Comparison of ENCODE assay signal across 9 cellular contexts in genomic region chrX:124232523-124233201, GRCh38.
DNase-seq lines count a peak whose midpoint lies in the region; ATAC-seq and TF ChIP-seq lines count a peak whose summit lies in the region.
"Had no signal": no experiment of that assay in that cellular context is flagged by ENCODE, and none has a peak within 500 bp of the region (broad histone marks: within the 10 kb centered on the region; RNA-seq: fewer than 3 reads in every experiment).

No MANE protein-coding gene starts in this region.

- no peaks in the 10 kb centered on the region for H3K36me3 Mint-ChIP-seq in activated naive CD4-positive, alpha-beta T cell treated with anti-CD3 and anti-CD28 coated beads, Interleukin-2, amount 50 U/mL, for 72 hours
- H3K36me3 Mint-ChIP-seq in progenitor cell of endocrine pancreas (ENCODE audit: insufficient read depth), result no peaks in the 10 kb centered on the region
- H3K36me3 Mint-ChIP-seq: activated naive CD8-positive, alpha-beta T cell had no signal

- H3K4me3 Mint-ChIP-seq in progenitor cell of endocrine pancreas (ENCODE audit: low read depth), result no peak overlapping the region
- H3K4me3 Mint-ChIP-seq: activated naive CD8-positive, alpha-beta T cell had no signal

- DNase-seq in activated naive CD4-positive, alpha-beta T cell treated with anti-CD3 and anti-CD28 coated beads, Interleukin-2, amount 50 U/mL, for 72 hours (ENCODE audit: low spot score in 2 of 2), result no peak
- DNase-seq in progenitor cell of endocrine pancreas (ENCODE audit: low spot score, unreplicated experiment), result no peak
- no peak for DNase-seq in DMS53 treated with DMSO at 0.1 percent for 48 hours (lab: John Stamatoyannopoulos, UW; ENCODE audit: unreplicated experiment)
- no peak for DNase-seq in central memory CD4-positive, alpha-beta T cell

- peaks cover 7% of the 10 kb centered on the region for H3K4me1 Mint-ChIP-seq in progenitor cell of endocrine pancreas (ENCODE audit: low read depth)

- TF ChIP-seq CTCF in progenitor cell of endocrine pancreas (IDR thresholded peaks at IDR 0.05; ENCODE audit: unreplicated experiment), result no peak

- peaks cover 4% of the 10 kb centered on the region for H3K27me3 Mint-ChIP-seq in progenitor cell of endocrine pancreas
- H3K27me3 Mint-ChIP-seq: activated naive CD8-positive, alpha-beta T cell had no signal

- no peaks in the 10 kb centered on the region for H3K9me3 Mint-ChIP-seq in activated naive CD4-positive, alpha-beta T cell treated with anti-CD3 and anti-CD28 coated beads, Interleukin-2, amount 50 U/mL, for 72 hours
- H3K9me3 Mint-ChIP-seq in progenitor cell of endocrine pancreas (ENCODE audit: low read depth), result peaks cover 4% of the 10 kb centered on the region

- no peak overlapping the region for H3K27ac Mint-ChIP-seq in activated naive CD4-positive, alpha-beta T cell treated with anti-CD3 and anti-CD28 coated beads, Interleukin-2, amount 50 U/mL, for 72 hours
- no peak overlapping the region for H3K27ac Mint-ChIP-seq in progenitor cell of endocrine pancreas
- H3K27ac Mint-ChIP-seq: activated naive CD8-positive, alpha-beta T cell had no signal

- ATAC-seq in GM18519 (IDR thresholded peaks at IDR 0.05; ENCODE audit: low FRiP score, unreplicated experiment) (peak; percentile 64), GM21526 (IDR thresholded peaks at IDR 0.05; ENCODE audit: low FRiP score, unreplicated experiment) (peak; percentile 83), HG03342 (IDR thresholded peaks at IDR 0.05; ENCODE audit: unreplicated experiment) (peak; percentile 69), HG02571 (IDR thresholded peaks at IDR 0.05; ENCODE audit: unreplicated experiment) (no peak)
- ATAC-seq in activated naive CD4-positive, alpha-beta T cell treated with anti-CD3 and anti-CD28 coated beads, Interleukin-2, amount 50 U/mL, for 72 hours, result peak; percentile 86 to 92
